In the genomic region with DNA sequence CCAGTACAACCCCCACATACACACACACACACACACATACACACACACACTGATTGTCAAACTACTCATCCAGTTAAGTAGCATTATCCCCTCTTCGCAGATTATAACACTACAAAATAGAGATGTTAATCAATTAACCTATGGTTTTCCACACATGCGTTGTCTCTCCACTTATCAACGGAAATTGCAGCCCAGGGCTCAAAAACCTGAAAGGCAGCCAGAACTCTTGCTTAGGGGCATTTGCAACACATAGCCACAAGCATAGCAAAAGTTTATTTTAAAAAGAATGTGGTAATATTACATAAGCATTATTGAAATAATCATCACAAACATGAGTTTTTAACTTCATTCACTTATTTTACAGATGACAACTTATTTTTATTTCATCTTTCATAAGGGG, we compare ENCODE assay signal across 27 cellular contexts.
"Had no signal": no experiment of that assay in that cellular context is flagged by ENCODE, and none has a peak within 500 bp of the region (broad histone marks: within the 10 kb centered on the region; RNA-seq: fewer than 3 reads in every experiment).

No MANE protein-coding gene starts in this region.

- H3K36me3 ChIP-seq: colonic mucosa, esophagus squamous epithelium, left lung, neural progenitor cell, thyroid gland, vagina had no signal

- H3K4me1 ChIP-seq: colonic mucosa, esophagus squamous epithelium, left lung, neural progenitor cell, parathyroid adenoma, thyroid gland, vagina had no signal

- H3K4me2 ChIP-seq: hepatocyte, neural progenitor cell, smooth muscle cell had no signal

- H3K9me3 ChIP-seq: colonic mucosa, mucosa of descending colon, thyroid gland, vagina had no signal

- H3K9ac ChIP-seq: neural progenitor cell, parathyroid adenoma had no signal

- H3K4me3 ChIP-seq: colonic mucosa, esophagus squamous epithelium, hepatocyte, left lung, mucosa of descending colon, neural progenitor cell, smooth muscle cell, thyroid gland, vagina had no signal

- H3K27me3 Mint-ChIP-seq: naive B cell; natural killer cell treated with Interleukin-12 subunit alpha and Interleukin-12 subunit beta and Interleukin-15 and Interleukin-18, amount 100 ng/mL, for 72 hours; progenitor cell of endocrine pancreas had no signal

- H3K4me3 Mint-ChIP-seq: mesothelial cell of epicardium; naive B cell; natural killer cell treated with Interleukin-12 subunit alpha and Interleukin-12 subunit beta and Interleukin-15 and Interleukin-18, amount 100 ng/mL, for 72 hours; neural progenitor cell; stimulated activated naive CD8-positive, alpha-beta T cell treated with anti-CD3 and anti-CD28 coated beads, Interleukin-15, amount 100 ng/mL, for 72 hours had no signal

- DNase-seq: colonic mucosa; dermis blood vessel endothelial cell; effector memory CD4-positive, alpha-beta T cell; erythroblast; esophagus squamous epithelium; head of caudate nucleus; left cardiac atrium; left lung; mesenchymal stem cell; mucosa of descending colon; naive B cell; stimulated activated CD4-positive, alpha-beta T cell treated with anti-CD3 and anti-CD28 coated beads, Interleukin-12 subunit alpha, Interleukin-12 subunit beta, amount 100 ng/mL, for 4 hours; stimulated activated CD4-positive, alpha-beta T cell treated with anti-CD3 and anti-CD28 coated beads, Interleukin-1b, Interleukin-23, amount 100 ng/mL, for 48 hours; stimulated activated CD4-positive, alpha-beta T cell treated with anti-CD3 and anti-CD28 coated beads, Interleukin-4, amount 100 ng/mL, for 1 hour; stimulated activated CD8-positive, alpha-beta memory T cell treated with anti-CD3 and anti-CD28 coated beads, Interleukin-4, amount 100 ng/mL, for 48 hours; stimulated activated naive CD4-positive, alpha-beta T cell; stimulated activated naive CD8-positive, alpha-beta T cell treated with anti-CD3 and anti-CD28 coated beads, Interleukin-15, amount 100 ng/mL, for 72 hours; thyroid gland had no signal

- H3K27ac Mint-ChIP-seq: mesothelial cell of epicardium; naive B cell; natural killer cell treated with Interleukin-12 subunit alpha and Interleukin-12 subunit beta and Interleukin-15 and Interleukin-18, amount 100 ng/mL, for 72 hours; neural progenitor cell; progenitor cell of endocrine pancreas; stimulated activated naive CD8-positive, alpha-beta T cell treated with anti-CD3 and anti-CD28 coated beads, Interleukin-15, amount 100 ng/mL, for 72 hours had no signal

- H3K4me1 Mint-ChIP-seq: naive B cell; neural progenitor cell; stimulated activated naive CD8-positive, alpha-beta T cell treated with anti-CD3 and anti-CD28 coated beads, Interleukin-15, amount 100 ng/mL, for 72 hours had no signal

- H3K27ac ChIP-seq: colonic mucosa, esophagus squamous epithelium, hepatocyte, left lung, neural progenitor cell, parathyroid adenoma, thyroid gland, vagina had no signal

- ATAC-seq: left cardiac atrium; left lung; mucosa of descending colon; natural killer cell treated with Interleukin-12 subunit alpha and Interleukin-12 subunit beta and Interleukin-15 and Interleukin-18, amount 100 ng/mL, for 72 hours; sciatic nerve; stimulated activated naive CD8-positive, alpha-beta T cell treated with anti-CD3 and anti-CD28 coated beads, Interleukin-15, amount 100 ng/mL, for 72 hours had no signal

- H3K36me3 Mint-ChIP-seq: mesothelial cell of epicardium; natural killer cell treated with Interleukin-12 subunit alpha and Interleukin-12 subunit beta and Interleukin-15 and Interleukin-18, amount 100 ng/mL, for 72 hours; neural progenitor cell had no signal

- H3K27me3 ChIP-seq: colonic mucosa, esophagus squamous epithelium, hepatocyte, left lung, neural progenitor cell, thyroid gland, vagina had no signal

- H2AFZ ChIP-seq: hepatocyte, neural progenitor cell, parathyroid adenoma had no signal
